18 cellular contexts compared by ENCODE assay signal in genomic region chr11:4085575-4085974, GRCh38. TPM values are rescaled to one million over a fixed set of nuclear protein-coding genes. Genes with fewer than 3 reads are reported as not detected.
DNase-seq lines count a peak whose midpoint lies in the region; ATAC-seq and TF ChIP-seq lines count a peak whose summit lies in the region.
"Had no signal": no experiment of that assay in that cellular context is flagged by ENCODE, and none has a peak within 500 bp of the region (broad histone marks: within the 10 kb centered on the region; RNA-seq: fewer than 3 reads in every experiment).

No MANE protein-coding gene starts in this region.

- H3K36me3 Mint-ChIP-seq in natural killer cell (peaks cover 21% of the 10 kb centered on the region), glutamatergic neuron (ENCODE audit: unreplicated experiment) (no peaks in the 10 kb centered on the region)
- peaks cover 16% of the 10 kb centered on the region for H3K36me3 Mint-ChIP-seq in natural killer cell treated with Interleukin-12 subunit alpha and Interleukin-12 subunit beta and Interleukin-15 and Interleukin-18, amount 100 ng/mL, for 72 hours
- peaks cover 91% of the 10 kb centered on the region for H3K36me3 Mint-ChIP-seq in dendritic cell treated with granulocyte-macrophage colony-stimulating factor and Interleukin-4, amounts not matched to agents 40 ng/mL and 50 ng/mL, for 4 days (ENCODE audit: low read depth)

- ATAC-seq in natural killer cell (no peak), GM19455 (IDR thresholded peaks at IDR 0.05; ENCODE audit: unreplicated experiment) (no peak)
- no peak for ATAC-seq in natural killer cell treated with Interleukin-12 subunit alpha and Interleukin-12 subunit beta and Interleukin-15 and Interleukin-18, amount 100 ng/mL, for 72 hours
- ATAC-seq: A549, Right ventricle myocardium inferior had no signal

- DNase-seq in natural killer cell (no peak), MV-4-11 (lab: John Stamatoyannopoulos, UW) (peak; percentile 8), glutamatergic neuron (no peak), Ammon's horn (ENCODE audit: low spot score) (no peak)
- no peak for DNase-seq in natural killer cell treated with Interleukin-12 subunit alpha and Interleukin-12 subunit beta and Interleukin-15 and Interleukin-18, amount 100 ng/mL, for 72 hours (ENCODE audit: low spot score)
- DNase-seq: Caco-2, GDM1, GM23248, KG1, NCI-H1048, NCI-H1436, NCI-H1930, NCI-H345, NCI-H526 had no signal

- H3K9me3 Mint-ChIP-seq in natural killer cell, result no peaks in the 10 kb centered on the region
- no peaks in the 10 kb centered on the region for H3K9me3 Mint-ChIP-seq in natural killer cell treated with Interleukin-12 subunit alpha and Interleukin-12 subunit beta and Interleukin-15 and Interleukin-18, amount 100 ng/mL, for 72 hours
- H3K9me3 Mint-ChIP-seq in dendritic cell treated with granulocyte-macrophage colony-stimulating factor and Interleukin-4, amounts not matched to agents 40 ng/mL and 50 ng/mL, for 4 days, result no peaks in the 10 kb centered on the region
- no peaks in the 10 kb centered on the region for H3K9me3 Mint-ChIP-seq in glutamatergic neuron (ENCODE audit: unreplicated experiment)

- H3K27ac Mint-ChIP-seq in natural killer cell (peak overlapping the region; percentile 19 to 71), glutamatergic neuron (ENCODE audit: unreplicated experiment) (no peak overlapping the region)
- H3K27ac Mint-ChIP-seq in natural killer cell treated with Interleukin-12 subunit alpha and Interleukin-12 subunit beta and Interleukin-15 and Interleukin-18, amount 100 ng/mL, for 72 hours, result no peak overlapping the region
- H3K27ac Mint-ChIP-seq in dendritic cell treated with granulocyte-macrophage colony-stimulating factor and Interleukin-4, amounts not matched to agents 40 ng/mL and 50 ng/mL, for 4 days, result peak overlapping the region; percentile 61

- H3K27me3 Mint-ChIP-seq in natural killer cell (ENCODE audit: low read depth in 2 of 2) (no peaks in the 10 kb centered on the region), glutamatergic neuron (ENCODE audit: unreplicated experiment) (peaks cover 3% of the 10 kb centered on the region)
- no peaks in the 10 kb centered on the region for H3K27me3 Mint-ChIP-seq in natural killer cell treated with Interleukin-12 subunit alpha and Interleukin-12 subunit beta and Interleukin-15 and Interleukin-18, amount 100 ng/mL, for 72 hours
- H3K27me3 Mint-ChIP-seq in dendritic cell treated with granulocyte-macrophage colony-stimulating factor and Interleukin-4, amounts not matched to agents 40 ng/mL and 50 ng/mL, for 4 days, result no peaks in the 10 kb centered on the region

- intact Hi-C loops in natural killer cell (cut with micrococcal nuclease), result no loop called here
- intact Hi-C loops in dendritic cell treated with granulocyte-macrophage colony-stimulating factor and Interleukin-4, amounts not matched to agents 40 ng/mL and 50 ng/mL, for 4 days (cut with micrococcal nuclease), result no loop called here

- H3K4me1 Mint-ChIP-seq in natural killer cell (peaks cover 34 to 38% of the 10 kb centered on the region in 2 donors), glutamatergic neuron (ENCODE audit: low read depth, unreplicated experiment) (no peaks in the 10 kb centered on the region)
- H3K4me1 Mint-ChIP-seq in natural killer cell treated with Interleukin-12 subunit alpha and Interleukin-12 subunit beta and Interleukin-15 and Interleukin-18, amount 100 ng/mL, for 72 hours (ENCODE audit: low read depth in 2 of 2), result peaks cover 26 to 51% of the 10 kb centered on the region in 2 donors
- H3K4me1 Mint-ChIP-seq in dendritic cell treated with granulocyte-macrophage colony-stimulating factor and Interleukin-4, amounts not matched to agents 40 ng/mL and 50 ng/mL, for 4 days (ENCODE audit: low read depth), result peaks cover 34% of the 10 kb centered on the region

- H3K4me3 Mint-ChIP-seq in natural killer cell (no peak overlapping the region), glutamatergic neuron (ENCODE audit: unreplicated experiment) (no peak overlapping the region)
- H3K4me3 Mint-ChIP-seq in natural killer cell treated with Interleukin-12 subunit alpha and Interleukin-12 subunit beta and Interleukin-15 and Interleukin-18, amount 100 ng/mL, for 72 hours, result no peak overlapping the region
- H3K4me3 Mint-ChIP-seq in dendritic cell treated with granulocyte-macrophage colony-stimulating factor and Interleukin-4, amounts not matched to agents 40 ng/mL and 50 ng/mL, for 4 days, result no peak overlapping the region

- TF ChIP-seq CTCF in natural killer cell (IDR thresholded peaks at IDR 0.05) (no peak), glutamatergic neuron (IDR thresholded peaks at IDR 0.05; ENCODE audit: partially characterized antibody, unreplicated experiment) (no peak)

RNA-seq across cellular contexts. Expression of gene RRM1, which starts 9.0 kb away (rescaled TPM):
- total RNA-seq in natural killer cell, result 10 to 100 TPM; 17.0 to 37.6 (median 24.4) TPM
- total RNA-seq in natural killer cell treated with Interleukin-12 subunit alpha and Interleukin-12 subunit beta and Interleukin-15 and Interleukin-18, amount 100 ng/mL, for 72 hours, result 100 to 1,000 TPM; 109 to 181 TPM
- 38.5 TPM for total RNA-seq in glutamatergic neuron (ENCODE audit: unreplicated experiment)

Comparison
In these comparisons a context has a peak if more than half of its experiments do, and no peak if none do; other contexts are left out.
1. H3K27ac Mint-ChIP-seq: peak in natural killer cell (2 of 2) and dendritic cell treated with granulocyte-macrophage colony-stimulating factor and Interleukin-4, amounts not matched to agents 40 ng/mL and 50 ng/mL, for 4 days (single experiment); none in natural killer cell treated with Interleukin-12 subunit alpha and Interleukin-12 subunit beta and Interleukin-15 and Interleukin-18, amount 100 ng/mL, for 72 hours (0 of 2) and glutamatergic neuron (single experiment).